ENCODE assay signal across 1 cellular context in the genomic region with DNA sequence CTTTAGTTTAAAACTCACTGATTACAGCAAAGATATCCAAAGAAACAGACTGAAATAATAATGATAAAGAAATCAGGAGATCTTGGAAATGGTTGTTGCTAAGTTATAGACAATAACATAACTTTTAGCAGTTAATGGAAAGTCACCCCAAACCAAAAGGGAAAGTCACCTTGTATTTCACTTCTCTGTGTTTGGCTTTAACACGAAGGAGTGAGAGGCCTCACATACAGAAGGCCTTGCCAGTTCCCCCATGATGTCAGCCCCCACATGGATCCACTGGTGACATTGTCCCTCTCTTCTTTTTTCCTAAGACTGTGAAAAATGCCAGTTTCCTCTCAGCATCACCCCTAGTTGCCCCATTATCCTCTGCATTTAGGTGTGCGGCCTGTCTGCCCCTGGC.
TF ChIP-seq lines count a peak whose summit lies in the region.

No MANE protein-coding gene starts in this region.

TF ChIP-seq in K562, 482 proteins besides CTCF, POLR2A, EP300 and RAD21 (continued from another document):
- no peak for TF ChIP-seq ETV6 (IDR thresholded peaks at IDR 0.05; ENCODE audit: borderline replicate concordance in 1 of 2, low read depth in 2 of 2, low read length in 1 of 2)
- TF ChIP-seq ETV6 (CRISPR knock-in tag; IDR thresholded peaks at IDR 0.05; ENCODE audit: borderline replicate concordance): no peak
- TF ChIP-seq, protein P1, sequence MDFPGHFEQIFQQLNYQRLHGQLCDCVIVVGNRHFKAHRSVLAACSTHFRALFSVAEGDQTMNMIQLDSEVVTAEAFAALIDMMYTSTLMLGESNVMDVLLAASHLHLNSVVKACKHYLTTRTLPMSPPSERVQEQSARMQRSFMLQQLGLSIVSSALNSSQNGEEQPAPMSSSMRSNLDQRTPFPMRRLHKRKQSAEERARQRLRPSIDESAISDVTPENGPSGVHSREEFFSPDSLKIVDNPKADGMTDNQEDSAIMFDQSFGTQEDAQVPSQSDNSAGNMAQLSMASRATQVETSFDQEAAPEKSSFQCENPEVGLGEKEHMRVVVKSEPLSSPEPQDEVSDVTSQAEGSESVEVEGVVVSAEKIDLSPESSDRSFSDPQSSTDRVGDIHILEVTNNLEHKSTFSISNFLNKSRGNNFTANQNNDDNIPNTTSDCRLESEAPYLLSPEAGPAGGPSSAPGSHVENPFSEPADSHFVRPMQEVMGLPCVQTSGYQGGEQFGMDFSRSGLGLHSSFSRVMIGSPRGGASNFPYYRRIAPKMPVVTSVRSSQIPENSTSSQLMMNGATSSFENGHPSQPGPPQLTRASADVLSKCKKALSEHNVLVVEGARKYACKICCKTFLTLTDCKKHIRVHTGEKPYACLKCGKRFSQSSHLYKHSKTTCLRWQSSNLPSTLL (IDR thresholded peaks at IDR 0.05): no peak
- no peak for TF ChIP-seq TOE1 (IDR thresholded peaks at IDR 0.05; ENCODE audit: borderline replicate concordance)
- no peak for TF ChIP-seq TOE1 (CRISPR knock-in tag; IDR thresholded peaks at IDR 0.05; ENCODE audit: borderline replicate concordance, low read depth)
- TF ChIP-seq, protein P2, sequence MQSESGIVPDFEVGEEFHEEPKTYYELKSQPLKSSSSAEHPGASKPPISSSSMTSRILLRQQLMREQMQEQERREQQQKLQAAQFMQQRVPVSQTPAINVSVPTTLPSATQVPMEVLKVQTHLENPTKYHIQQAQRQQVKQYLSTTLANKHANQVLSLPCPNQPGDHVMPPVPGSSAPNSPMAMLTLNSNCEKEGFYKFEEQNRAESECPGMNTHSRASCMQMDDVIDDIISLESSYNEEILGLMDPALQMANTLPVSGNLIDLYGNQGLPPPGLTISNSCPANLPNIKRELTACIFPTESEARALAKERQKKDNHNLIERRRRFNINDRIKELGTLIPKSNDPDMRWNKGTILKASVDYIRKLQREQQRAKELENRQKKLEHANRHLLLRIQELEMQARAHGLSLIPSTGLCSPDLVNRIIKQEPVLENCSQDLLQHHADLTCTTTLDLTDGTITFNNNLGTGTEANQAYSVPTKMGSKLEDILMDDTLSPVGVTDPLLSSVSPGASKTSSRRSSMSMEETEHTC (IDR thresholded peaks at IDR 0.05): no peak
- TF ChIP-seq POU5F1 (IDR thresholded peaks at IDR 0.05; ENCODE audit: borderline replicate concordance, low read depth, low read length, partially characterized antibody): no peak
- TF ChIP-seq, protein P3, sequence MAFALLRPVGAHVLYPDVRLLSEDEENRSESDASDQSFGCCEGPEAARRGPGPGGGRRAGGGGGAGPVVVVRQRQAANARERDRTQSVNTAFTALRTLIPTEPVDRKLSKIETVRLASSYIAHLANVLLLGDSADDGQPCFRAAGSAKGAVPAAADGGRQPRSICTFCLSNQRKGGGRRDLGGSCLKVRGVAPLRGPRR (CRISPR knock-in tag; IDR thresholded peaks at IDR 0.05): no peak
- TF ChIP-seq ZNF586 (CRISPR knock-in tag; conservative IDR thresholded peaks at IDR 0.05): no peak
- no peak for TF ChIP-seq JUN (IDR thresholded peaks at IDR 0.05; ENCODE audit: borderline replicate concordance, low read depth, low read length)
- TF ChIP-seq JUN (CRISPR knock-in tag; IDR thresholded peaks at IDR 0.05; ENCODE audit: borderline replicate concordance): no peak
- no peak for TF ChIP-seq KHSRP (IDR thresholded peaks at IDR 0.05)
